Comparison of ENCODE assay signal across 22 cellular contexts in genomic region chr13:113116871-113117271, GRCh38. TPM values are rescaled to one million over a fixed set of nuclear protein-coding genes. Genes with fewer than 3 reads are reported as not detected.
DNase-seq lines count a peak whose midpoint lies in the region; ATAC-seq and TF ChIP-seq lines count a peak whose summit lies in the region.
"Had no signal": no experiment of that assay in that cellular context is flagged by ENCODE, and none has a peak within 500 bp of the region (broad histone marks: within the 10 kb centered on the region; RNA-seq: fewer than 3 reads in every experiment).

No MANE protein-coding gene starts in this region.

- no peak for TF ChIP-seq RAD21 in SK-N-SH (IDR thresholded peaks at IDR 0.05; ENCODE audit: low read length)
- TF ChIP-seq RAD21 in HCT116 (IDR thresholded peaks at IDR 0.05; ENCODE audit: low read depth), result no peak

- H3K4me3 ChIP-seq in SK-N-SH (ENCODE audit: low read depth in 2 of 2, low read length in 1 of 2) (no peak overlapping the region), HCT116 (replicated peaks in 1 of 2; ENCODE audit: low read depth in 1 of 2, low read length in 2 of 2) (no peak overlapping the region), stomach (no peak overlapping the region)

- no peak for TF ChIP-seq POLR2A in HCT116 (IDR thresholded peaks at IDR 0.05; ENCODE audit: borderline replicate concordance, extremely low read depth, insufficient read depth, insufficient read length)
- TF ChIP-seq POLR2A in stomach (IDR thresholded peaks at IDR 0.05), result no peak

- no peaks in the 10 kb centered on the region for H3K9me3 ChIP-seq in SK-N-SH
- H3K9me3 ChIP-seq in HCT116 (ENCODE audit: control insufficient read depth in 1 of 2, insufficient read depth in 1 of 2, low read depth in 1 of 2, low read length in 2 of 2), result no peaks in the 10 kb centered on the region
- H3K9me3 ChIP-seq in stomach, result no peaks in the 10 kb centered on the region

- H3K27ac ChIP-seq in SK-N-SH (ENCODE audit: low read depth in 2 of 2, low read length in 1 of 2) (no peak overlapping the region), HCT116 (ENCODE audit: low read depth, low read length) (no peak overlapping the region), stomach (no peak overlapping the region)
- H3K27ac ChIP-seq: 22Rv1, C4-2B, KMS-11 had no signal

- H3K27me3 Mint-ChIP-seq in progenitor cell of endocrine pancreas, result peaks cover 11% of the 10 kb centered on the region

- H2AFZ ChIP-seq in SK-N-SH (ENCODE audit: low read depth) (no peak overlapping the region), HCT116 (ENCODE audit: low read depth, low read length, poor library complexity, severe bottlenecking) (no peak overlapping the region)

- no peaks in the 10 kb centered on the region for H3K79me2 ChIP-seq in SK-N-SH (ENCODE audit: insufficient read depth)
- no peaks in the 10 kb centered on the region for H3K79me2 ChIP-seq in HCT116 (ENCODE audit: insufficient read depth, low read length)

- no peak overlapping the region for H3K27ac Mint-ChIP-seq in progenitor cell of endocrine pancreas

- no peaks in the 10 kb centered on the region for H3K36me3 ChIP-seq in SK-N-SH (replicated peaks in 1 of 2; ENCODE audit: control insufficient read depth in 1 of 2, insufficient read depth in 2 of 2, low read length in 1 of 2)
- H3K36me3 ChIP-seq in HCT116 (ENCODE audit: control insufficient read depth in 1 of 2, insufficient read depth in 2 of 2, low read length in 2 of 2), result no peaks in the 10 kb centered on the region
- H3K36me3 ChIP-seq in stomach, result no peaks in the 10 kb centered on the region

- CTCF ChIA-PET in SK-N-SH (lab: Yijun Ruan, JAX), result interaction anchor here (0.6 kb wide), 1 partner anchor 133 kb away, joined by 3 read pairs; no protein-coding TSS in a partner anchor
- CTCF ChIA-PET in HCT116 (lab: Charles Lee), result no interaction called here

- intact Hi-C loops in HCT116 (cut with micrococcal nuclease) (no loop called here), stomach (cut with DNase I; ENCODE audit: low total_unique reads) (no loop called here)

- no peak overlapping the region for H3K4me2 ChIP-seq in SK-N-SH
- H3K4me2 ChIP-seq in HCT116 (ENCODE audit: low read length), result peak overlapping the region; percentile 0; the same call in 1 of the 2 replicates
- H3K4me2 ChIP-seq: KMS-11 had no signal

- ATAC-seq in SK-N-SH treated with all-trans-retinoic acid at 6 μM for 48 hours (no peak), HCT116 (no peak), left lobe of liver (no peak), HG03378 (IDR thresholded peaks at IDR 0.05; ENCODE audit: unreplicated experiment) (no peak)
- ATAC-seq: PC-3 had no signal

- H3K4me3 Mint-ChIP-seq in progenitor cell of endocrine pancreas (ENCODE audit: low read depth), result no peak overlapping the region

- H3K9me3 Mint-ChIP-seq in progenitor cell of endocrine pancreas (ENCODE audit: low read depth), result no peaks in the 10 kb centered on the region

- POLR2A ChIA-PET in SK-N-SH (lab: Yijun Ruan, JAX), result no interaction called here
- POLR2A ChIA-PET in HCT116 (lab: Charles Lee), result no interaction called here

- no peaks in the 10 kb centered on the region for H3K9me2 ChIP-seq in SK-N-SH
- H3K9me2 ChIP-seq in HCT116 (ENCODE audit: insufficient read depth), result no peaks in the 10 kb centered on the region

- no peak overlapping the region for H3K9ac ChIP-seq in SK-N-SH
- no peak overlapping the region for H3K9ac ChIP-seq in HCT116 (ENCODE audit: low read length)
- H3K9ac ChIP-seq: KMS-11 had no signal

- no peaks in the 10 kb centered on the region for H3F3A ChIP-seq in SK-N-SH (replicated peaks; ENCODE audit: insufficient read depth)

- TF ChIP-seq CTCF in SK-N-SH (IDR thresholded peaks at IDR 0.05) (no peak), HCT116 (IDR thresholded peaks at IDR 0.05 in 2 of 3, conservative IDR thresholded peaks at IDR 0.05 in 1 of 3; ENCODE audit: borderline replicate concordance in 1 of 3, insufficient read depth in 1 of 3, low read depth in 2 of 3, low read length in 2 of 3) (no peak), stomach (IDR thresholded peaks at IDR 0.05) (no peak), progenitor cell of endocrine pancreas (IDR thresholded peaks at IDR 0.05; ENCODE audit: unreplicated experiment) (no peak)

- 75% methylated on average over 8 of the region's 10 CpGs for WGBS in SK-N-SH (ENCODE audit: low lambda C conversion rate)
- WGBS in stomach, 5 donors, result 86 to 92% (median 89%) methylated on average over 10 of the region's 10 CpGs

- H3K36me3 Mint-ChIP-seq in progenitor cell of endocrine pancreas (ENCODE audit: insufficient read depth), result no peaks in the 10 kb centered on the region

- no TSS peak for BruUV-seq in HCT116 (replicated peaks; lab: Mats Ljungman, UMichigan)

- H3K4me1 ChIP-seq in SK-N-SH (ENCODE audit: control insufficient read depth in 1 of 2, insufficient read depth in 2 of 2, low read depth in 1 of 2, low read length in 1 of 2), result peaks cover 0 to 6% of the 10 kb centered on the region in 2 experiments; a peak in 1 of 4 replicates
- peaks cover 0 to 7% of the 10 kb centered on the region in 2 experiments; a peak in 1 of 4 replicates for H3K4me1 ChIP-seq in HCT116 (ENCODE audit: control insufficient read depth in 1 of 2, insufficient read depth in 2 of 2, low read length in 2 of 2)
- H3K4me1 ChIP-seq in stomach, result peaks cover 1 to 5% (median 3%) of the 10 kb centered on the region in 4 donors

- peaks cover 2% of the 10 kb centered on the region for H3K4me1 Mint-ChIP-seq in progenitor cell of endocrine pancreas (ENCODE audit: low read depth)

- RAD21 ChIA-PET in HCT116 (lab: Charles Lee; ENCODE audit: low non-redundant PET in 1 of 2, low total read pairs in 2 of 2, uncharacterized antibody in 2 of 2, unreplicated experiment in 2 of 2), result no interaction called here

- DNase-seq in SK-N-SH (peak; percentile 9), HCT116 (ENCODE audit: low read depth, low spot score) (no peak), left lobe of liver (ENCODE audit: low spot score) (peak; percentile 38), stomach (peak; percentile 9), progenitor cell of endocrine pancreas (ENCODE audit: low spot score, unreplicated experiment) (no peak)
- no peak for DNase-seq in activated CD4-positive, alpha-beta T cell treated with anti-CD3 and anti-CD28 coated beads for 4 hours
- DNase-seq: AML-193, DND-41, MV-4-11, NCI-H1694 treated with DMSO at 0.1 percent for 48 hours, NCI-H510A, NCI-H774, RPMI8226, SIG-M5 had no signal

- TF ChIP-seq EP300 in SK-N-SH (IDR thresholded peaks at IDR 0.05; ENCODE audit: borderline replicate concordance in 1 of 2, low read depth in 1 of 2, low read length in 1 of 2) (no peak), stomach (IDR thresholded peaks at IDR 0.05) (no peak)

- no peaks in the 10 kb centered on the region for H3K27me3 ChIP-seq in SK-N-SH (ENCODE audit: insufficient read depth)
- H3K27me3 ChIP-seq in HCT116 (ENCODE audit: insufficient read depth, low read length), result 0 out of 2 replicates have a peak, but pooled peaks cover 4% of the 10 kb centered on the region
- H3K27me3 ChIP-seq in stomach, result peaks cover 0 to 13% (median 5%) of the 10 kb centered on the region in 3 donors

- H4K20me1 ChIP-seq in SK-N-SH (ENCODE audit: insufficient read depth), result no peaks in the 10 kb centered on the region
- no peaks in the 10 kb centered on the region for H4K20me1 ChIP-seq in HCT116 (ENCODE audit: insufficient read depth)

TF ChIP-seq in SK-N-SH, 30 proteins besides CTCF, POLR2A, EP300 and RAD21 (continues in another document):
- TF ChIP-seq CHD2 (IDR thresholded peaks at IDR 0.05; ENCODE audit: low read length, partially characterized antibody) (no peak), GABPA (IDR thresholded peaks at IDR 0.05; ENCODE audit: low read depth) (no peak), MEF2A (IDR thresholded peaks at IDR 0.05; ENCODE audit: borderline replicate concordance, low read depth) (no peak), TCF12 (IDR thresholded peaks at IDR 0.05) (no peak), POLR2AphosphoS5 (IDR thresholded peaks at IDR 0.05; ENCODE audit: low read depth, low read length) (no peak)

TF ChIP-seq in SK-N-SH treated with all-trans-retinoic acid at 6 μM for 48 hours, 23 proteins besides CTCF, POLR2A, EP300 and RAD21 (continues in another document):
- TF ChIP-seq PPARA (CRISPR knock-in tag; IDR thresholded peaks at IDR 0.05; ENCODE audit: borderline replicate concordance) (no peak), ZNF70 (CRISPR knock-in tag; IDR thresholded peaks at IDR 0.05) (no peak), RARB (CRISPR knock-in tag; IDR thresholded peaks at IDR 0.05) (no peak)

TF ChIP-seq in HCT116, 20 proteins besides CTCF, POLR2A, EP300 and RAD21:
- TF ChIP-seq POLR2AphosphoS5 (IDR thresholded peaks at IDR 0.05; ENCODE audit: low read depth, low read length) (no peak), CEBPB (IDR thresholded peaks at IDR 0.05; ENCODE audit: low read depth) (no peak), MAX (IDR thresholded peaks at IDR 0.05) (no peak), EGR1 (IDR thresholded peaks at IDR 0.05; ENCODE audit: low read depth) (no peak)

RNA-seq across cellular contexts. Expression of gene F10, which starts 5.7 kb away (rescaled TPM):
- 12.5 and 12.8 TPM in 2 replicates for polyA plus RNA-seq in SK-N-SH (2012; rRNA removed)
- 5.8 and 9.9 TPM in 2 replicates for polyA plus RNA-seq in SK-N-SH (2012; cell fraction: cytosol; rRNA removed)
- 8.1 and 9.1 TPM in 2 replicates for polyA plus RNA-seq in SK-N-SH (2012; cell fraction: nucleus; rRNA removed)
- 4.0 TPM for total RNA-seq in HCT116 (2021; ENCODE audit: unreplicated experiment)
- 5.4 and 6.4 TPM in 2 replicates for polyA plus RNA-seq in HCT116 (2012)
- total RNA-seq in left lobe of liver, result 124 TPM
- total RNA-seq in stomach, result 10 to 100 TPM in 1 of 5 donors, 1 to 10 TPM in 1, under 1 TPM in 1, not detected in 2; 0.45 to 14.9 (median 3.0) TPM
- polyA plus RNA-seq in stomach, result 1 to 10 TPM; 3.1 to 8.0 (median 3.5) TPM
- total RNA-seq in progenitor cell of endocrine pancreas, result 29.7 and 30.2 TPM in 2 replicates
- total RNA-seq: G401, HT-29, PC-3 had no signal

RNA-seq across cellular contexts. Expression of gene F7, which starts 11.3 kb away (rescaled TPM):
- polyA plus RNA-seq in SK-N-SH (2012; rRNA removed) (0.16 TPM in 1 of 2 replicates, not detected in the other), stomach (under 1 TPM in 1 of 3 donors, not detected in 2; 0.10 TPM)
- polyA plus RNA-seq in SK-N-SH (2012; cell fraction: cytosol; rRNA removed), result 0.04 TPM in 1 of 2 replicates, not detected in the other
- 0.02 TPM in 1 of 2 replicates, not detected in the other for polyA plus RNA-seq in SK-N-SH (2012; cell fraction: nucleus; rRNA removed)
- total RNA-seq in HCT116 (2021; ENCODE audit: unreplicated experiment) (not detected), left lobe of liver (99.6 TPM), stomach (not detected), progenitor cell of endocrine pancreas (5.7 and 7.3 TPM in 2 replicates)
- polyA plus RNA-seq in HCT116 (2012), result 0.14 TPM in 1 of 2 replicates, not detected in the other
- total RNA-seq: G401, HT-29, PC-3 had no signal

RNA-seq across cellular contexts. Expression of gene PROZ, which starts 41.6 kb away (rescaled TPM):
- polyA plus RNA-seq in SK-N-SH (2012; rRNA removed) (not detected in 2 replicates), stomach (under 1 TPM in 1 of 3 donors, not detected in 2; 0.08 TPM)
- polyA plus RNA-seq in SK-N-SH (2012; cell fraction: cytosol; rRNA removed), result not detected in 2 replicates
- not detected in 2 replicates for polyA plus RNA-seq in SK-N-SH (2012; cell fraction: nucleus; rRNA removed)
- total RNA-seq in HCT116 (2021; ENCODE audit: unreplicated experiment) (not detected), left lobe of liver (50.2 TPM), stomach (1 to 10 TPM in 1 of 5 donors, not detected in 4; 1.9 TPM), progenitor cell of endocrine pancreas (not detected in 2 replicates)
- polyA plus RNA-seq in HCT116 (2012), result 0.20 and 0.25 TPM in 2 replicates
- total RNA-seq: G401, HT-29, PC-3 had no signal

Comparison
In these comparisons a context has a peak if more than half of its experiments do, and no peak if none do; other contexts are left out.
1. DNase-seq: peak in SK-N-SH (single experiment), left lobe of liver (single experiment) and stomach (single experiment); none in HCT116 (single experiment), activated CD4-positive, alpha-beta T cell treated with anti-CD3 and anti-CD28 coated beads for 4 hours (0 of 2) and progenitor cell of endocrine pancreas (single experiment).
2. RNA of gene F7, which starts 11.3 kb away (total RNA-seq): 99.6 TPM in left lobe of liver (single experiment); 5.7 to 7.3 TPM in progenitor cell of endocrine pancreas, not detected in HCT116 (single experiment) and not detected in stomach; every median in the first group is over 10 times any median in the second.
3. RNA of gene PROZ, which starts 41.6 kb away (total RNA-seq): 50.2 TPM in left lobe of liver (single experiment); not detected in HCT116 (single experiment), 1.9 TPM in stomach and not detected in progenitor cell of endocrine pancreas; every median in the first group is over 10 times any median in the second.